ENCODE assay signal across 18 cellular contexts in the genomic region with DNA sequence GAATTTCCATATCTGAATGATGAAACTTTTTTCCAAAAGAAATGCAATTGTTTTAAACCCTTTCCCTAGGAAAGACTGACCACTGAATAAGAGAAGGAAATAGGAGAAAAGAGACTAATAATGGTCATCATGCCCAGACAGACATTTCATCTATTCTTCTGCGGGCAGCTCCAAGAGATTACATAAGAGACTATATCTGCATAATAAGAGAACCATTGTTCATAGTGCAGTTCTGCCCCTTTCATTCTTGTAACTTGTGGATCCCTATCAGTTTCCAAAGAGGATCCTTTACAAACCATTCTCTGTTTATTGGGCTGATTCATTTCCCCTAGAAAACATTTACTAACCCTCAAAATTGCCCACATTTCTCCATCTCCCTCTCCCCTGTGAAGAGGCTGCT.
DNase-seq lines count a peak whose midpoint lies in the region; ATAC-seq and TF ChIP-seq lines count a peak whose summit lies in the region.
"Had no signal": no experiment of that assay in that cellular context is flagged by ENCODE, and none has a peak within 500 bp of the region (broad histone marks: within the 10 kb centered on the region; RNA-seq: fewer than 3 reads in every experiment).

No MANE protein-coding gene starts in this region.

- H3K4me3 ChIP-seq in mammary epithelial cell (replicated peaks in 1 of 3; ENCODE audit: insufficient read depth in 1 of 3, low read depth in 2 of 3, low read length in 3 of 3) = no peak overlapping the region
- no peak overlapping the region for H3K4me3 ChIP-seq in PC-3 (ENCODE audit: low read length)
- no peak overlapping the region for H3K4me3 ChIP-seq in fibroblast of pulmonary artery (replicated peaks; ENCODE audit: low read depth, low read length)
- H3K4me3 ChIP-seq: BLaER1 had no signal

- H2AFZ ChIP-seq in mammary epithelial cell (ENCODE audit: low read depth, low read length) (peak overlapping the region; percentile 59), PC-3 (ENCODE audit: low read length) (no peak overlapping the region)

- no peaks in the 10 kb centered on the region for H3K27me3 ChIP-seq in mammary epithelial cell (ENCODE audit: insufficient read depth, low read length)
- H3K27me3 ChIP-seq in PC-3 (ENCODE audit: low read length) = no peaks in the 10 kb centered on the region
- H3K27me3 ChIP-seq: BLaER1 had no signal

- H3K9me3 Mint-ChIP-seq in MCF 10A (ENCODE audit: unreplicated experiment) = peaks cover 10% of the 10 kb centered on the region

- WGBS in mammary epithelial cell (ENCODE audit: low coverage, missing lambda C conversion rate) = 0% methylated on average over 1 of the region's 1 CpG

- in situ Hi-C loops in mammary epithelial cell (cut with MboI; ENCODE audit: low sequenced_read_pairs in 2 of 2) = no loop called here

- DNase-seq in mammary epithelial cell = peak; percentile 89
- DNase-seq in MCF 10A (ENCODE audit: unreplicated experiment) = no peak
- peak; percentile 21 for DNase-seq in PC-3
- DNase-seq in fibroblast of pulmonary artery (ENCODE audit: low read depth) = peak; percentile 12
- DNase-seq in kidney glomerular epithelial cell (lab: John Stamatoyannopoulos, UW) = no peak
- DNase-seq in NCI-H82 treated with DMSO at 0.1 percent for 48 hours (lab: John Stamatoyannopoulos, UW; ENCODE audit: unreplicated experiment) = no peak
- DNase-seq: 8988T; CD4-positive, alpha-beta memory T cell; DMS 273 treated with DMSO at 0.1 percent for 48 hours; DMS79; GF-D8; GOT3; H7; KG1 had no signal

- H3K27me3 Mint-ChIP-seq in MCF 10A (ENCODE audit: insufficient read depth, unreplicated experiment) = no peaks in the 10 kb centered on the region
- H3K27me3 Mint-ChIP-seq: CD4-positive, alpha-beta memory T cell had no signal

- BruUV-seq in mammary epithelial cell (replicated peaks; lab: Mats Ljungman, UMichigan) (no TSS peak), MCF 10A (replicated peaks; lab: Mats Ljungman, UMichigan) (no TSS peak), PC-3 (replicated peaks; lab: Mats Ljungman, UMichigan) (no TSS peak)

- no peaks in the 10 kb centered on the region for H3K79me2 ChIP-seq in mammary epithelial cell (ENCODE audit: insufficient read depth, low read length)
- H3K79me2 ChIP-seq in PC-3 (ENCODE audit: low read length) = no peaks in the 10 kb centered on the region

- H3K36me3 Mint-ChIP-seq in MCF 10A (ENCODE audit: insufficient read depth, unreplicated experiment) = no peaks in the 10 kb centered on the region
- H3K36me3 Mint-ChIP-seq: CD14-positive monocyte; CD4-positive, alpha-beta memory T cell had no signal

- H3K9ac ChIP-seq in mammary epithelial cell (ENCODE audit: insufficient read depth, low read length) (no peak overlapping the region), PC-3 (ENCODE audit: low read length) (no peak overlapping the region)
- H3K9ac ChIP-seq: BLaER1 had no signal

- H3K9me3 ChIP-seq in mammary epithelial cell (replicated peaks; ENCODE audit: insufficient read depth, low read length) (peaks cover 3% of the 10 kb centered on the region), PC-3 (ENCODE audit: low read length) (no peaks in the 10 kb centered on the region)
- H3K9me3 ChIP-seq: BLaER1 had no signal

- CTCF ChIA-PET in mammary epithelial cell (lab: Charles Lee; ENCODE audit: low non-redundant PET) (no interaction called here), MCF 10A (lab: Yijun Ruan, JAX) (interaction anchor here (0.6 kb wide), 1 partner anchor 788 kb away, joined by 3 read pairs; no protein-coding TSS in a partner anchor), PC-3 (lab: Charles Lee) (no interaction called here)

- H3K36me3 ChIP-seq in mammary epithelial cell (ENCODE audit: insufficient read depth, low read length) (no peaks in the 10 kb centered on the region), PC-3 (ENCODE audit: low read depth, low read length) (no peaks in the 10 kb centered on the region)
- H3K36me3 ChIP-seq: BLaER1 had no signal

- no peaks in the 10 kb centered on the region for H3F3A ChIP-seq in PC-3 (ENCODE audit: low read length, unreplicated experiment)

- H3K4me1 ChIP-seq in mammary epithelial cell (ENCODE audit: insufficient read depth, low read length) = peaks cover 13% of the 10 kb centered on the region
- no peaks in the 10 kb centered on the region for H3K4me1 ChIP-seq in PC-3 (ENCODE audit: insufficient read depth, low read length)
- H3K4me1 ChIP-seq: BLaER1 had no signal

- peak overlapping the region; percentile 45 for H3K27ac ChIP-seq in mammary epithelial cell (ENCODE audit: insufficient read depth, low read depth, low read length)
- no peak overlapping the region for H3K27ac ChIP-seq in PC-3 (ENCODE audit: low read length)
- H3K27ac ChIP-seq: BLaER1 had no signal

- POLR2A ChIA-PET in MCF 10A (lab: Yijun Ruan, JAX) = no interaction called here
- POLR2A ChIA-PET in PC-3 (lab: Charles Lee; ENCODE audit: unreplicated experiment) = no interaction called here

- H3K9me2 ChIP-seq in PC-3 (replicated peaks; ENCODE audit: low read length) = no peaks in the 10 kb centered on the region

- ATAC-seq in PC-3 = peak; percentile 96
- ATAC-seq in GM21717 (IDR thresholded peaks at IDR 0.05; ENCODE audit: unreplicated experiment) = no peak
- no peak for ATAC-seq in GM19035 (IDR thresholded peaks at IDR 0.05; ENCODE audit: unreplicated experiment)

- H3K4me1 Mint-ChIP-seq in MCF 10A (ENCODE audit: insufficient read depth, unreplicated experiment) = peaks cover 10% of the 10 kb centered on the region
- H3K4me1 Mint-ChIP-seq: CD14-positive monocyte; CD4-positive, alpha-beta memory T cell had no signal

- H3K4me2 ChIP-seq in mammary epithelial cell (ENCODE audit: insufficient read depth, low read depth, low read length) (no peak overlapping the region), PC-3 (ENCODE audit: low read length) (no peak overlapping the region)
- H3K4me2 ChIP-seq: BLaER1 had no signal

- no peak overlapping the region for H3K27ac Mint-ChIP-seq in MCF 10A (ENCODE audit: low read depth, unreplicated experiment)
- H3K27ac Mint-ChIP-seq: CD14-positive monocyte; CD4-positive, alpha-beta memory T cell had no signal

- TF ChIP-seq CTCF in mammary epithelial cell (conservative IDR thresholded peaks at IDR 0.05 in 1 of 2, IDR thresholded peaks at IDR 0.05 in 1 of 2; ENCODE audit: extremely low read depth in 1 of 2, insufficient read depth in 1 of 2, low read depth in 1 of 2, low read length in 2 of 2) (no peak), MCF 10A (IDR thresholded peaks at IDR 0.05; ENCODE audit: unreplicated experiment) (no peak), PC-3 (conservative IDR thresholded peaks at IDR 0.05; ENCODE audit: low read depth, low read length) (no peak), fibroblast of pulmonary artery (IDR thresholded peaks at IDR 0.05; ENCODE audit: low read length, missing control alignments) (no peak)

- intact Hi-C loops in mammary epithelial cell (cut with micrococcal nuclease) (no loop called here), MCF 10A (cut with micrococcal nuclease) (no loop called here), PC-3 (cut with micrococcal nuclease) (no loop called here)

- H4K20me1 ChIP-seq in mammary epithelial cell (ENCODE audit: insufficient read depth, low read length) = no peaks in the 10 kb centered on the region
- no peaks in the 10 kb centered on the region for H4K20me1 ChIP-seq in PC-3 (ENCODE audit: low read length)
- H4K20me1 ChIP-seq: BLaER1 had no signal

- dilution Hi-C loops in mammary epithelial cell (cut with HindIII; ENCODE audit: low sequenced_read_pairs) = no loop called here

- H3K4me3 Mint-ChIP-seq in MCF 10A (ENCODE audit: unreplicated experiment) = no peak overlapping the region
- H3K4me3 Mint-ChIP-seq: CD14-positive monocyte; CD4-positive, alpha-beta memory T cell had no signal

Comparison
In these comparisons a context has a peak if more than half of its experiments do, and no peak if none do; other contexts are left out.
1. DNase-seq: peak in mammary epithelial cell (single experiment), PC-3 (single experiment) and fibroblast of pulmonary artery (single experiment); none in MCF 10A (single experiment), kidney glomerular epithelial cell (single experiment) and NCI-H82 treated with DMSO at 0.1 percent for 48 hours (single experiment).